ENCODE assay signal across 23 cellular contexts in genomic region chr18:62621546-62621945, GRCh38.
DNase-seq lines count a peak whose midpoint lies in the region; ATAC-seq and TF ChIP-seq lines count a peak whose summit lies in the region.
"Had no signal": no experiment of that assay in that cellular context is flagged by ENCODE, and none has a peak within 500 bp of the region (broad histone marks: within the 10 kb centered on the region; RNA-seq: fewer than 3 reads in every experiment).

No MANE protein-coding gene starts in this region.

- intact Hi-C loops in left ventricle myocardium superior (cut with micrococcal nuclease), result no loop called here

- no peaks in the 10 kb centered on the region for H3K27me3 ChIP-seq in GM23248 (replicated peaks; ENCODE audit: insufficient read depth)
- no peaks in the 10 kb centered on the region for H3K27me3 ChIP-seq in brain microvascular endothelial cell (replicated peaks)
- no peaks in the 10 kb centered on the region for H3K27me3 ChIP-seq in subcutaneous abdominal adipose tissue (ENCODE audit: control insufficient read depth in 5 of 5, insufficient read depth in 4 of 5, low read length in 5 of 5)
- H3K27me3 ChIP-seq: BLaER1 had no signal

- ATAC-seq in left ventricle myocardium superior (peak; percentile 84), HG02885 (IDR thresholded peaks at IDR 0.05; ENCODE audit: poor library complexity, unreplicated experiment) (no peak), WTC11 (no peak)
- no peak for ATAC-seq in stimulated activated memory B cell treated with anti-CD40 and anti-IgM and Interleukin-4, amounts not matched to agents 10 μg/mL and 1 μg/mL and 100 μg/mL, for 72 hours
- ATAC-seq: foreskin keratinocyte; GM12878; naive thymus-derived CD8-positive, alpha-beta T cell had no signal

- H3K9me2 ChIP-seq in GM23248 (ENCODE audit: insufficient read depth), result no peaks in the 10 kb centered on the region

- TF ChIP-seq CTCF in brain microvascular endothelial cell (IDR thresholded peaks at IDR 0.05; ENCODE audit: low read depth, low read length, missing control alignments) (no peak), WTC11 (IDR thresholded peaks at IDR 0.05) (no peak)

- H3K4me2 ChIP-seq in GM23248 (ENCODE audit: unreplicated experiment), result peak overlapping the region; percentile 40
- H3K4me2 ChIP-seq: BLaER1, PC-9 had no signal

- 0 out of 2 replicates have a peak overlapping the region, but pooled peaks have one; percentile 28 for H3K9ac ChIP-seq in GM23248
- no peak overlapping the region for H3K9ac ChIP-seq in subcutaneous abdominal adipose tissue (ENCODE audit: low read length in 5 of 5)
- H3K9ac ChIP-seq: BLaER1 had no signal

- CTCF ChIA-PET in WTC11 (lab: Charles Lee), result no interaction called here

- DNase-seq in GM23248, result peak; percentile 89
- DNase-seq in brain microvascular endothelial cell, result peak; percentile 27
- DNase-seq in left ventricle myocardium superior, result peak; percentile 66
- no peak for DNase-seq in activated T-cell treated with anti-CD3 and anti-CD28 coated beads, Interleukin-2, amount 50 U/mL, for 48 hours
- DNase-seq in WTC11 (ENCODE audit: low spot score), result no peak
- DNase-seq: activated CD4-positive, alpha-beta T cell treated with anti-CD3 and anti-CD28 coated beads for 4 hours; activated gamma-delta T cell; amniotic stem cell; foreskin keratinocyte; mammary epithelial cell; naive thymus-derived CD8-positive, alpha-beta T cell; NCI-H1436 treated with DMSO at 0.1 percent for 48 hours; NCI-H774; small intestine; stimulated activated CD4-positive, alpha-beta T cell treated with anti-CD3 and anti-CD28 coated beads, Interleukin-4, amount 100 ng/mL, for 4 hours; T1000 had no signal

- WGBS in GM23248 (ENCODE audit: low coverage in 1 of 2, low lambda C conversion rate in 2 of 2, missing lambda C conversion rate in 2 of 2), 2 experiments, result 7 to 13% methylated on average over 12 of the region's 12 CpGs

- 0 out of 2 replicates have a peak, but pooled peaks cover 9% of the 10 kb centered on the region for H3K9me3 Mint-ChIP-seq in WTC11
- no peaks in the 10 kb centered on the region for H3K9me3 Mint-ChIP-seq in stimulated activated memory B cell treated with anti-CD40 and anti-IgM and Interleukin-4, amounts not matched to agents 10 μg/mL and 1 μg/mL and 100 μg/mL, for 72 hours
- H3K9me3 Mint-ChIP-seq: naive thymus-derived CD8-positive, alpha-beta T cell had no signal

- no peaks in the 10 kb centered on the region for H3K79me2 ChIP-seq in GM23248 (ENCODE audit: insufficient read depth)

- H3K4me1 ChIP-seq in GM23248 (ENCODE audit: insufficient read depth), result peaks cover 46% of the 10 kb centered on the region
- peaks cover 0 to 18% (median 10%) of the 10 kb centered on the region in 5 donors for H3K4me1 ChIP-seq in subcutaneous abdominal adipose tissue (ENCODE audit: control insufficient read depth in 5 of 5, insufficient read depth in 5 of 5, low read length in 5 of 5)
- H3K4me1 ChIP-seq: BLaER1, foreskin keratinocyte had no signal

- in situ Hi-C loops in GM23248 (cut with MboI) (no loop called here), brain microvascular endothelial cell (cut with HindIII; ENCODE audit: low pct_ligation_motif_present, low sequenced_read_pairs) (loop anchor here (25.0 kb wide), 1 partner anchor 341 kb away; no protein-coding TSS in a partner anchor)

- POLR2A ChIA-PET in WTC11 (lab: Charles Lee), result interaction anchor here (0.7 kb wide), 1 partner anchor 92 kb away, joined by 6 read pairs; no protein-coding TSS in a partner anchor

- H3K4me3 ChIP-seq in GM23248 (no peak overlapping the region), brain microvascular endothelial cell (ENCODE audit: low read depth, low read length) (no peak overlapping the region), subcutaneous abdominal adipose tissue (ENCODE audit: low read depth in 1 of 5, low read length in 5 of 5) (no peak overlapping the region)
- H3K4me3 ChIP-seq: BLaER1, GM12878, PC-9, SK-N-MC had no signal

- peaks cover 50% of the 10 kb centered on the region for H3F3A ChIP-seq in GM23248 (ENCODE audit: insufficient read depth)

- H3K36me3 Mint-ChIP-seq in WTC11, result no peaks in the 10 kb centered on the region
- no peaks in the 10 kb centered on the region for H3K36me3 Mint-ChIP-seq in stimulated activated memory B cell treated with anti-CD40 and anti-IgM and Interleukin-4, amounts not matched to agents 10 μg/mL and 1 μg/mL and 100 μg/mL, for 72 hours
- H3K36me3 Mint-ChIP-seq: naive thymus-derived CD8-positive, alpha-beta T cell had no signal

- no peaks in the 10 kb centered on the region for H3K36me3 ChIP-seq in GM23248 (ENCODE audit: low read depth)
- no peaks in the 10 kb centered on the region for H3K36me3 ChIP-seq in brain microvascular endothelial cell (replicated peaks)
- H3K36me3 ChIP-seq in subcutaneous abdominal adipose tissue (ENCODE audit: control insufficient read depth in 5 of 5, insufficient read depth in 5 of 5, low read length in 5 of 5), result no peaks in the 10 kb centered on the region
- H3K36me3 ChIP-seq: BLaER1 had no signal

- H3K4me1 Mint-ChIP-seq in WTC11, result no peaks in the 10 kb centered on the region
- no peaks in the 10 kb centered on the region for H3K4me1 Mint-ChIP-seq in stimulated activated memory B cell treated with anti-CD40 and anti-IgM and Interleukin-4, amounts not matched to agents 10 μg/mL and 1 μg/mL and 100 μg/mL, for 72 hours
- H3K4me1 Mint-ChIP-seq: naive thymus-derived CD8-positive, alpha-beta T cell had no signal

- peak overlapping the region; percentile 82 for H3K27ac ChIP-seq in GM23248
- H3K27ac ChIP-seq in brain microvascular endothelial cell, result no peak overlapping the region
- H3K27ac ChIP-seq in subcutaneous abdominal adipose tissue (ENCODE audit: low read depth, low read length), result peak overlapping the region; percentile 46
- H3K27ac ChIP-seq: BLaER1, foreskin keratinocyte, PC-9, SK-N-MC had no signal

- no peak overlapping the region for H3K27ac Mint-ChIP-seq in WTC11
- no peak overlapping the region for H3K27ac Mint-ChIP-seq in stimulated activated memory B cell treated with anti-CD40 and anti-IgM and Interleukin-4, amounts not matched to agents 10 μg/mL and 1 μg/mL and 100 μg/mL, for 72 hours
- H3K27ac Mint-ChIP-seq: naive thymus-derived CD8-positive, alpha-beta T cell had no signal

- no peaks in the 10 kb centered on the region for H3K9me3 ChIP-seq in GM23248 (ENCODE audit: low read depth)
- H3K9me3 ChIP-seq in subcutaneous abdominal adipose tissue (ENCODE audit: control insufficient read depth in 5 of 5, low read length in 5 of 5), result no peaks in the 10 kb centered on the region

- no peak overlapping the region for H3K4me3 Mint-ChIP-seq in WTC11
- no peak overlapping the region for H3K4me3 Mint-ChIP-seq in stimulated activated memory B cell treated with anti-CD40 and anti-IgM and Interleukin-4, amounts not matched to agents 10 μg/mL and 1 μg/mL and 100 μg/mL, for 72 hours
- H3K4me3 Mint-ChIP-seq: naive thymus-derived CD8-positive, alpha-beta T cell had no signal

- H4K20me1 ChIP-seq in GM23248 (ENCODE audit: insufficient read depth), result no peaks in the 10 kb centered on the region
- H4K20me1 ChIP-seq: BLaER1 had no signal

- H3K27me3 Mint-ChIP-seq in WTC11 (ENCODE audit: low read depth), result no peaks in the 10 kb centered on the region
- peaks cover 18% of the 10 kb centered on the region for H3K27me3 Mint-ChIP-seq in stimulated activated memory B cell treated with anti-CD40 and anti-IgM and Interleukin-4, amounts not matched to agents 10 μg/mL and 1 μg/mL and 100 μg/mL, for 72 hours

- peak overlapping the region; percentile 71 for H2AFZ ChIP-seq in GM23248
- H2AFZ ChIP-seq: PC-9 had no signal

TF ChIP-seq in WTC11, 78 proteins besides CTCF, POLR2A, EP300 and RAD21:
- TF ChIP-seq ZNF396 (CRISPR knock-in tag; IDR thresholded peaks at IDR 0.05; ENCODE audit: borderline replicate concordance), result no peak
- no peak for TF ChIP-seq ZNF263 (CRISPR knock-in tag; IDR thresholded peaks at IDR 0.05; ENCODE audit: low read depth)
- no peak for TF ChIP-seq MLX (CRISPR knock-in tag; IDR thresholded peaks at IDR 0.05)
- no peak for TF ChIP-seq ERG (CRISPR knock-in tag; IDR thresholded peaks at IDR 0.05)
- TF ChIP-seq KAT7 (CRISPR knock-in tag; IDR thresholded peaks at IDR 0.05; ENCODE audit: borderline replicate concordance), result no peak

Comparison
In these comparisons a context has a peak if more than half of its experiments do, and no peak if none do; other contexts are left out.
1. DNase-seq: peak in GM23248 (single experiment), brain microvascular endothelial cell (single experiment) and left ventricle myocardium superior (single experiment); none in activated T-cell treated with anti-CD3 and anti-CD28 coated beads, Interleukin-2, amount 50 U/mL, for 48 hours (0 of 2) and WTC11 (single experiment).